In genomic region chr7:137916980-137917645, GRCh38 we compare ENCODE assay signal across 15 cellular contexts.
DNase-seq lines count a peak whose midpoint lies in the region; ATAC-seq and TF ChIP-seq lines count a peak whose summit lies in the region.
"Had no signal": no experiment of that assay in that cellular context is flagged by ENCODE, and none has a peak within 500 bp of the region (broad histone marks: within the 10 kb centered on the region; RNA-seq: fewer than 3 reads in every experiment).

No MANE protein-coding gene starts in this region.

- H2AFZ ChIP-seq in parathyroid adenoma: no peak overlapping the region

- no peak overlapping the region for H3K9ac ChIP-seq in parathyroid adenoma

- DNase-seq in GM06990 (ENCODE audit: extremely low read depth, insufficient read length): no peak
- peak; percentile 75 for DNase-seq in epithelial cell of proximal tubule (ENCODE audit: low read depth)
- DNase-seq in NCI-H526 treated with DMSO at 0.1 percent for 48 hours (lab: John Stamatoyannopoulos, UW): no peak
- no peak for DNase-seq in stimulated activated CD8-positive, alpha-beta memory T cell treated with anti-CD3 and anti-CD28 coated beads, Interleukin-4, amount 100 ng/mL, for 48 hours
- DNase-seq: activated CD4-positive, alpha-beta memory T cell treated with anti-CD3 and anti-CD28 coated beads for 36 hours; activated naive CD4-positive, alpha-beta T cell; Karpas-422; NCI-H1694 treated with DMSO at 0.1 percent for 48 hours; NCI-H524 treated with DMSO at 0.1 percent for 48 hours; stimulated activated CD4-positive, alpha-beta T cell treated with anti-CD3 and anti-CD28 coated beads, Interleukin-1b, Interleukin-23, amount 100 ng/mL, for 48 hours; stimulated activated naive CD4-positive, alpha-beta T cell treated with Interleukin-2 at 50 U/mL for 16 hours had no signal

- TF ChIP-seq CTCF in GM06990 (IDR thresholded peaks at IDR 0.05; ENCODE audit: insufficient read depth, low read length, poor library complexity, severe bottlenecking) (no peak), epithelial cell of proximal tubule (conservative IDR thresholded peaks at IDR 0.05; ENCODE audit: low read depth, low read length) (no peak), parathyroid adenoma (IDR thresholded peaks at IDR 0.05) (no peak)

- H3K79me2 ChIP-seq in parathyroid adenoma: peaks cover 23% of the 10 kb centered on the region

- no peaks in the 10 kb centered on the region for H3K9me3 ChIP-seq in parathyroid adenoma (ENCODE audit: control insufficient read depth, low read length)

- H3K4me2 ChIP-seq in parathyroid adenoma (ENCODE audit: low read length): no peak overlapping the region

- peaks cover 16% of the 10 kb centered on the region for H3K4me1 ChIP-seq in parathyroid adenoma

- peaks cover 15% of the 10 kb centered on the region for H3K36me3 ChIP-seq in GM06990 (ENCODE audit: control insufficient read depth, insufficient read depth, low read length)
- H3K36me3 ChIP-seq in parathyroid adenoma (ENCODE audit: control insufficient read depth, insufficient read depth, low read length): no peaks in the 10 kb centered on the region

- no peaks in the 10 kb centered on the region for H3K27me3 ChIP-seq in GM06990 (replicated peaks; ENCODE audit: control insufficient read depth, insufficient read depth, low read length)
- H3K27me3 ChIP-seq in parathyroid adenoma (ENCODE audit: control insufficient read depth, insufficient read depth, low read length): no peaks in the 10 kb centered on the region

- ATAC-seq in HG03175 (IDR thresholded peaks at IDR 0.05; ENCODE audit: unreplicated experiment): peak; percentile 53
- no peak for ATAC-seq in GM21619 (IDR thresholded peaks at IDR 0.05; ENCODE audit: unreplicated experiment)
- no peak for ATAC-seq in HG03354 (IDR thresholded peaks at IDR 0.05; ENCODE audit: poor library complexity, severe bottlenecking, unreplicated experiment)

- H3K27ac ChIP-seq in parathyroid adenoma: peak overlapping the region; percentile 76

- H3K4me3 ChIP-seq in GM06990 (replicated peaks; ENCODE audit: low read depth, low read length): peak overlapping the region; percentile 50
- H3K4me3 ChIP-seq in epithelial cell of proximal tubule (ENCODE audit: low read depth, low read length): peak overlapping the region; percentile 2
- no peak overlapping the region for H3K4me3 ChIP-seq in parathyroid adenoma (ENCODE audit: low read depth, low read length)
